ENCODE assay signal across 16 cellular contexts in genomic region chr1:115526900-115527299, GRCh38.
DNase-seq lines count a peak whose midpoint lies in the region; ATAC-seq and TF ChIP-seq lines count a peak whose summit lies in the region.
"Had no signal": no experiment of that assay in that cellular context is flagged by ENCODE, and none has a peak within 500 bp of the region (broad histone marks: within the 10 kb centered on the region; RNA-seq: fewer than 3 reads in every experiment).

No MANE protein-coding gene starts in this region.

- DNase-seq in COLO829 (ENCODE audit: low spot score), result peak; percentile 3
- DNase-seq in NCI-H748 treated with DMSO at 0.1 percent for 48 hours (lab: John Stamatoyannopoulos, UW), result peak; percentile 19
- no peak for DNase-seq in central memory CD8-positive, alpha-beta T cell (ENCODE audit: low spot score in 2 of 2)
- no peak for DNase-seq in mucosa of descending colon
- no peak for DNase-seq in natural killer cell treated with Interleukin-12 subunit alpha and Interleukin-12 subunit beta and Interleukin-15 and Interleukin-18, amount 100 ng/mL, for 72 hours (ENCODE audit: low spot score)
- no peak for DNase-seq in NCI-H2196 (lab: John Stamatoyannopoulos, UW; ENCODE audit: unreplicated experiment)
- DNase-seq in NAMALWA (ENCODE audit: low spot score), result no peak
- DNase-seq: 8988T, AML-193, DMS79, GOT3, H9, IMR-90, KBM-7 had no signal

- H3K27me3 Mint-ChIP-seq in central memory CD8-positive, alpha-beta T cell, result peaks cover 24% of the 10 kb centered on the region
- peaks cover 4 to 14% of the 10 kb centered on the region in 2 donors for H3K27me3 Mint-ChIP-seq in natural killer cell treated with Interleukin-12 subunit alpha and Interleukin-12 subunit beta and Interleukin-15 and Interleukin-18, amount 100 ng/mL, for 72 hours

- peaks cover 5% of the 10 kb centered on the region for H3K4me1 ChIP-seq in mucosa of descending colon (ENCODE audit: low read depth)
- H3K4me1 ChIP-seq: BLaER1 had no signal

- no peaks in the 10 kb centered on the region for H3K9me3 Mint-ChIP-seq in central memory CD8-positive, alpha-beta T cell
- H3K9me3 Mint-ChIP-seq in natural killer cell treated with Interleukin-12 subunit alpha and Interleukin-12 subunit beta and Interleukin-15 and Interleukin-18, amount 100 ng/mL, for 72 hours, result no peaks in the 10 kb centered on the region
- H3K9me3 Mint-ChIP-seq: H9 had no signal

- no peak for TF ChIP-seq CTCF in mucosa of descending colon (IDR thresholded peaks at IDR 0.05)

- H3K4me3 ChIP-seq in mucosa of descending colon, result no peak overlapping the region
- H3K4me3 ChIP-seq: BLaER1, GM12878 had no signal

- H3K4me3 Mint-ChIP-seq in central memory CD8-positive, alpha-beta T cell, result no peak overlapping the region
- H3K4me3 Mint-ChIP-seq in natural killer cell treated with Interleukin-12 subunit alpha and Interleukin-12 subunit beta and Interleukin-15 and Interleukin-18, amount 100 ng/mL, for 72 hours, result no peak overlapping the region
- H3K4me3 Mint-ChIP-seq: H9 had no signal

- intact Hi-C loops in mucosa of descending colon (cut with DNase I, micrococcal nuclease), result no loop called here

- ATAC-seq in central memory CD8-positive, alpha-beta T cell (replicated peaks; ENCODE audit: extremely low read depth, poor library complexity, severe bottlenecking), result no peak
- peak; percentile 59 for ATAC-seq in mucosa of descending colon
- no peak for ATAC-seq in natural killer cell treated with Interleukin-12 subunit alpha and Interleukin-12 subunit beta and Interleukin-15 and Interleukin-18, amount 100 ng/mL, for 72 hours
- ATAC-seq: GM12878 had no signal

- H3K36me3 Mint-ChIP-seq in central memory CD8-positive, alpha-beta T cell (ENCODE audit: insufficient read depth), result no peaks in the 10 kb centered on the region
- no peaks in the 10 kb centered on the region for H3K36me3 Mint-ChIP-seq in natural killer cell treated with Interleukin-12 subunit alpha and Interleukin-12 subunit beta and Interleukin-15 and Interleukin-18, amount 100 ng/mL, for 72 hours

- no peaks in the 10 kb centered on the region for H3K4me1 Mint-ChIP-seq in central memory CD8-positive, alpha-beta T cell
- H3K4me1 Mint-ChIP-seq in natural killer cell treated with Interleukin-12 subunit alpha and Interleukin-12 subunit beta and Interleukin-15 and Interleukin-18, amount 100 ng/mL, for 72 hours (ENCODE audit: low read depth in 2 of 2), result no peaks in the 10 kb centered on the region

- no peaks in the 10 kb centered on the region for H3K36me3 ChIP-seq in mucosa of descending colon (ENCODE audit: low read depth)
- H3K36me3 ChIP-seq: BLaER1 had no signal

- no peaks in the 10 kb centered on the region for H3K9me3 ChIP-seq in mucosa of descending colon
- H3K9me3 ChIP-seq: BLaER1 had no signal

- H3K27ac Mint-ChIP-seq in central memory CD8-positive, alpha-beta T cell (ENCODE audit: low read depth), result peak overlapping the region; percentile 68
- no peak overlapping the region for H3K27ac Mint-ChIP-seq in natural killer cell treated with Interleukin-12 subunit alpha and Interleukin-12 subunit beta and Interleukin-15 and Interleukin-18, amount 100 ng/mL, for 72 hours
- H3K27ac Mint-ChIP-seq: H9 had no signal

Comparison
In these comparisons a context has a peak if more than half of its experiments do, and no peak if none do; other contexts are left out.
1. DNase-seq: peak in COLO829 (single experiment) and NCI-H748 treated with DMSO at 0.1 percent for 48 hours (single experiment); none in central memory CD8-positive, alpha-beta T cell (0 of 2), mucosa of descending colon (0 of 3), natural killer cell treated with Interleukin-12 subunit alpha and Interleukin-12 subunit beta and Interleukin-15 and Interleukin-18, amount 100 ng/mL, for 72 hours (single experiment), NCI-H2196 (single experiment) and NAMALWA (single experiment).